In genomic region chr10:69348824-69349541, GRCh38 we compare ENCODE assay signal across 8 cellular contexts.
DNase-seq lines count a peak whose midpoint lies in the region; ATAC-seq lines count a peak whose summit lies in the region.

No MANE protein-coding gene starts in this region.

- peaks cover 76% of the 10 kb centered on the region for H3K4me1 Mint-ChIP-seq in activated naive CD4-positive, alpha-beta T cell treated with anti-CD3 and anti-CD28 coated beads, Interleukin-2, amount 50 U/mL, for 24 hours

- H3K27me3 ChIP-seq in muscle layer of duodenum (ENCODE audit: low read depth, low read length): no peaks in the 10 kb centered on the region

- no peaks in the 10 kb centered on the region for H3K9me3 ChIP-seq in muscle layer of duodenum (ENCODE audit: control insufficient read depth in 1 of 2, low read length in 2 of 2)

- peaks cover 12% of the 10 kb centered on the region for H3K36me3 Mint-ChIP-seq in activated naive CD4-positive, alpha-beta T cell treated with anti-CD3 and anti-CD28 coated beads, Interleukin-2, amount 50 U/mL, for 24 hours

- DNase-seq in activated naive CD4-positive, alpha-beta T cell treated with anti-CD3 and anti-CD28 coated beads, Interleukin-2, amount 50 U/mL, for 16 hours: no peak
- DNase-seq in NOMO-1 treated with dmso at 0.1 percent for 144 hours (lab: John Stamatoyannopoulos, UW; ENCODE audit: unreplicated experiment): peak; percentile 82
- peak; percentile 19 for DNase-seq in central memory CD4-positive, alpha-beta T cell
- no peak for DNase-seq in retina
- DNase-seq in UCSD-AML1 (lab: John Stamatoyannopoulos, UW; ENCODE audit: unreplicated experiment): no peak

- H3K4me3 Mint-ChIP-seq in activated naive CD4-positive, alpha-beta T cell treated with anti-CD3 and anti-CD28 coated beads, Interleukin-2, amount 50 U/mL, for 24 hours: peak overlapping the region; percentile 53

- H3K4me3 ChIP-seq in muscle layer of duodenum (ENCODE audit: low read depth in 1 of 2, low read length in 2 of 2): no peak overlapping the region

- H3K27ac ChIP-seq in muscle layer of duodenum (ENCODE audit: low read length): peak overlapping the region; percentile 27

- H3K36me3 ChIP-seq in muscle layer of duodenum (ENCODE audit: control insufficient read depth in 1 of 2, insufficient read depth in 2 of 2, low read length in 2 of 2): peaks cover 4 to 9% of the 10 kb centered on the region in 2 donors

- no peaks in the 10 kb centered on the region for H3K9me3 Mint-ChIP-seq in activated naive CD4-positive, alpha-beta T cell treated with anti-CD3 and anti-CD28 coated beads, Interleukin-2, amount 50 U/mL, for 24 hours

- peaks cover 19 to 30% of the 10 kb centered on the region in 2 donors for H3K4me1 ChIP-seq in muscle layer of duodenum (ENCODE audit: control insufficient read depth in 1 of 2, insufficient read depth in 2 of 2, low read length in 2 of 2)

- no peaks in the 10 kb centered on the region for H3K27me3 Mint-ChIP-seq in activated naive CD4-positive, alpha-beta T cell treated with anti-CD3 and anti-CD28 coated beads, Interleukin-2, amount 50 U/mL, for 24 hours

- peak overlapping the region; percentile 93 for H3K27ac Mint-ChIP-seq in activated naive CD4-positive, alpha-beta T cell treated with anti-CD3 and anti-CD28 coated beads, Interleukin-2, amount 50 U/mL, for 24 hours

- ATAC-seq in HG02588 (IDR thresholded peaks at IDR 0.05; ENCODE audit: unreplicated experiment): no peak

Comparison
In these comparisons a context has a peak if more than half of its experiments do, and no peak if none do; other contexts are left out.
1. DNase-seq: peak in NOMO-1 treated with dmso at 0.1 percent for 144 hours (single experiment) and central memory CD4-positive, alpha-beta T cell (single experiment); none in activated naive CD4-positive, alpha-beta T cell treated with anti-CD3 and anti-CD28 coated beads, Interleukin-2, amount 50 U/mL, for 16 hours (single experiment), retina (single experiment) and UCSD-AML1 (single experiment).